Comparison of ENCODE assay signal across 8 cellular contexts in genomic region chr6:75934643-75935472, GRCh38.
DNase-seq lines count a peak whose midpoint lies in the region; ATAC-seq and TF ChIP-seq lines count a peak whose summit lies in the region.

No MANE protein-coding gene starts in this region.

- H3K9me3 ChIP-seq in T-helper 17 cell (ENCODE audit: control insufficient read depth, low read length, poor library complexity, severe bottlenecking) (no peaks in the 10 kb centered on the region), lower lobe of right lung (no peaks in the 10 kb centered on the region), stomach smooth muscle (ENCODE audit: control insufficient read depth in 2 of 2, low read length in 2 of 2) (no peaks in the 10 kb centered on the region)

- peaks cover 8% of the 10 kb centered on the region for H3K4me1 Mint-ChIP-seq in T-helper 17 cell

- peak; percentile 69 for TF ChIP-seq CTCF in lower lobe of right lung (IDR thresholded peaks at IDR 0.05)

- no peak overlapping the region for H3K27ac ChIP-seq in lower lobe of right lung
- H3K27ac ChIP-seq in stomach smooth muscle (ENCODE audit: low read length): no peak overlapping the region

- H3K27ac Mint-ChIP-seq in T-helper 17 cell: peak overlapping the region; percentile 66

- DNase-seq in AG20443 (ENCODE audit: low spot score): peak; percentile 86
- peak; percentile 38 to 85 (median 72) for DNase-seq in NCI-H1417 (lab: John Stamatoyannopoulos, UW)
- DNase-seq in T-helper 17 cell: no peak
- DNase-seq in ecto neural progenitor cell (ENCODE audit: low spot score): peak; percentile 77
- DNase-seq in lower lobe of right lung: no peak

- H3K27me3 ChIP-seq in lower lobe of right lung (ENCODE audit: low read depth) (peaks cover 3% of the 10 kb centered on the region), stomach smooth muscle (ENCODE audit: control insufficient read depth in 1 of 2, insufficient read depth in 2 of 2, low read length in 2 of 2) (peaks cover 0 to 3% of the 10 kb centered on the region in 2 donors)

- H3K36me3 ChIP-seq in lower lobe of right lung (no peaks in the 10 kb centered on the region), stomach smooth muscle (ENCODE audit: control insufficient read depth in 2 of 2, insufficient read depth in 2 of 2, low read length in 2 of 2) (no peaks in the 10 kb centered on the region)

- peak overlapping the region; percentile 48 for H3K4me3 ChIP-seq in lower lobe of right lung
- peak overlapping the region; percentile 65 to 72 for H3K4me3 ChIP-seq in stomach smooth muscle (ENCODE audit: low read length in 2 of 2)

- peaks cover 4% of the 10 kb centered on the region for H3K36me3 Mint-ChIP-seq in T-helper 17 cell (ENCODE audit: low read depth)

- ATAC-seq in GM18502 (IDR thresholded peaks at IDR 0.05; ENCODE audit: poor library complexity, unreplicated experiment) (peak; percentile 81), HG02884 (IDR thresholded peaks at IDR 0.05; ENCODE audit: unreplicated experiment) (peak; percentile 79), T-helper 17 cell (peak; percentile 57), lower lobe of right lung (peak; percentile 72 to 81)

- H3K4me3 Mint-ChIP-seq in T-helper 17 cell: peak overlapping the region; percentile 84

- intact Hi-C loops in lower lobe of right lung (cut with DNase I): no loop called here

- peaks cover 14% of the 10 kb centered on the region for H3K4me1 ChIP-seq in lower lobe of right lung
- H3K4me1 ChIP-seq in stomach smooth muscle (ENCODE audit: control insufficient read depth, insufficient read depth, low read length): peaks cover 8% of the 10 kb centered on the region

- peaks cover 37% of the 10 kb centered on the region for H3K27me3 Mint-ChIP-seq in T-helper 17 cell

- H3K9ac ChIP-seq in stomach smooth muscle (ENCODE audit: low read length in 2 of 2): peak overlapping the region; percentile 22 to 42

Comparison
In these comparisons a context has a peak if more than half of its experiments do, and no peak if none do; other contexts are left out.
1. DNase-seq: peak in AG20443 (single experiment), NCI-H1417 (3 of 3) and ecto neural progenitor cell (single experiment); none in T-helper 17 cell (0 of 3) and lower lobe of right lung (single experiment).
2. Peak in every context shown above with its lines, with median percentiles within 50 percentile points of each other: ATAC-seq.